Comparison of ENCODE assay signal across 8 cellular contexts in the genomic region with DNA sequence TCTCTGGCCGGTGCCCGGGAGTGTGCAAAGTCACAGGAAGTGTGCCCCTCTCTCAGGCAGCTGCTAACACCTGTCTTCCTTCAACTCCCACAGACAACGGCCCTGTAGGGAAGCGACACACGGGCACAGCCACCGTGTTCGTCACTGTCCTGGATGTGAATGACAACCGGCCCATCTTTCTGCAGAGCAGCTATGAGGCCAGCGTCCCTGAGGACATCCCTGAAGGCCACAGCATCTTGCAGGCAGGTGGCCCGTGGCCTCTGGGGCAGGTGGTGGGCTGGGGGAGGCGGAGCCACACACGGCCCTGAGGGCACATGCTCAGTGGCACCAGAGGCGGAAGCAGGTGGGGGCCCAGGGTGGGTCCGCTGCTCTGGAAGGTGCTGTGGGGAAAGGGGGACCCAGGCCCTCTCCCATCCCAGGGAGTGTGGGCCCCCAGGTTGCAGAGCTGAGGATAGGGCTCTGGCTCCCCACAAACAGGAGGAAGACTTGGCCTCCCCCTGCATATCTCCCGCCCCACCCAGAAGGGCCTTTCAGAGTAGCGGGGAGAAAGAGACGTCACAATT. TPM values are rescaled to one million over a fixed set of nuclear protein-coding genes. Genes with fewer than 3 reads are reported as not detected.
DNase-seq lines count a peak whose midpoint lies in the region; ATAC-seq, FAIRE-seq and TF ChIP-seq lines count a peak whose summit lies in the region.

No MANE protein-coding gene starts in this region.

- TF ChIP-seq EP300 in K562 (IDR thresholded peaks at IDR 0.05; ENCODE audit: low read length): no peak

- peak overlapping the region; percentile 76 for H3K4me3 Mint-ChIP-seq in activated T-cell treated with anti-CD3 and anti-CD28 coated beads, Interleukin-2, amount 50 U/mL, for 4 hours

- H3K4me3 ChIP-seq in K562 (no peak overlapping the region), muscle layer of colon (ENCODE audit: low read depth in 1 of 2, low read length in 2 of 2) (no peak overlapping the region), thymus (ENCODE audit: low read length) (peak overlapping the region; percentile 36), MM.1S (ENCODE audit: low read length) (no peak overlapping the region)

- H3K4me1 ChIP-seq in K562 (replicated peaks in 1 of 2; ENCODE audit: control insufficient read depth in 2 of 2, insufficient read depth in 2 of 2, low read length in 2 of 2): peaks cover 24 to 60% of the 10 kb centered on the region in 2 experiments
- H3K4me1 ChIP-seq in muscle layer of colon (ENCODE audit: insufficient read depth, low read length): peaks cover 38% of the 10 kb centered on the region
- peaks cover 30% of the 10 kb centered on the region for H3K4me1 ChIP-seq in thymus (ENCODE audit: control insufficient read depth, insufficient read depth, low read length)
- H3K4me1 ChIP-seq in MM.1S (ENCODE audit: low read length): 0 out of 2 replicates have a peak, but pooled peaks cover 7% of the 10 kb centered on the region

- H3K9ac ChIP-seq in K562 (ENCODE audit: insufficient read depth in 1 of 2, low read depth in 2 of 2, low read length in 2 of 2) (peak overlapping the region; percentile 49 to 88; a peak in 3 of 4 replicates), muscle layer of colon (ENCODE audit: low read length) (no peak overlapping the region), MM.1S (ENCODE audit: low read length) (no peak overlapping the region)

- H3K36me3 Mint-ChIP-seq in activated T-cell treated with anti-CD3 and anti-CD28 coated beads, Interleukin-2, amount 50 U/mL, for 4 hours (ENCODE audit: insufficient read depth): no peaks in the 10 kb centered on the region

- CTCF ChIA-PET in K562 (lab: Yijun Ruan, JAX; ENCODE audit: low intra/inter-chr PET ratio): interaction anchor here (0.6 kb wide), 1 partner anchor 609 kb away, joined by 3 read pairs; no protein-coding TSS in a partner anchor

- H2AFZ ChIP-seq in K562 (ENCODE audit: low read depth, low read length): peak overlapping the region; percentile 91
- no peak overlapping the region for H2AFZ ChIP-seq in MM.1S (ENCODE audit: low read length)

- FAIRE-seq in K562 (lab: Jason Lieb, UNC): no peak

- H3F3A ChIP-seq in MM.1S (ENCODE audit: insufficient read depth, low read length): no peaks in the 10 kb centered on the region

- DNase-seq in activated T-cell treated with anti-CD3 and anti-CD28 coated beads, Interleukin-2, amount 50 U/mL, for 4 hours: no peak
- DNase-seq in activated T-cell treated with anti-CD3 and anti-CD28 coated beads for 4 hours (no peak), K562 (ENCODE audit: extremely low read depth in 1 of 4, low spot score in 3 of 4) (peak; percentile 54 to 67 (median 58)), MM.1S (no peak), NCI-H187 (lab: John Stamatoyannopoulos, UW) (no peak), NK-92 (lab: John Stamatoyannopoulos, UW; ENCODE audit: unreplicated experiment) (no peak)

- peak overlapping the region; percentile 73; the same call in 2 of the 3 replicates for H3K27ac ChIP-seq in K562 (ENCODE audit: extremely low read depth, low read depth, low read length)
- H3K27ac ChIP-seq in muscle layer of colon (ENCODE audit: low read depth, low read length): peak overlapping the region; percentile 93
- peak overlapping the region; percentile 91 for H3K27ac ChIP-seq in thymus (ENCODE audit: low read depth)
- no peak overlapping the region for H3K27ac ChIP-seq in MM.1S (ENCODE audit: low read length)

- H3K4me2 ChIP-seq in K562 (ENCODE audit: insufficient read depth, low read length) (no peak overlapping the region), MM.1S (ENCODE audit: low read depth, low read length) (no peak overlapping the region)

- POLR2A ChIA-PET in K562 (lab: Yijun Ruan, JAX): interaction anchor here (0.6 to 2.6 kb wide), 4 partner anchors 13 to 93 kb away, joined by 3 to 6 read pairs (median 3); no protein-coding TSS in a partner anchor

- no peaks in the 10 kb centered on the region for H4K20me1 ChIP-seq in K562 (replicated peaks; ENCODE audit: control insufficient read depth, insufficient read depth, low read length)
- H4K20me1 ChIP-seq in MM.1S (ENCODE audit: insufficient read depth, low read length): no peaks in the 10 kb centered on the region

- no peaks in the 10 kb centered on the region for H3K9me3 Mint-ChIP-seq in activated T-cell treated with anti-CD3 and anti-CD28 coated beads, Interleukin-2, amount 50 U/mL, for 4 hours

- no peak for TF ChIP-seq CTCF in K562 (IDR thresholded peaks at IDR 0.05 in 2 of 3, conservative IDR thresholded peaks at IDR 0.05 in 1 of 3; ENCODE audit: insufficient read depth in 2 of 3, low read depth in 1 of 3, low read length in 3 of 3)
- TF ChIP-seq CTCF in MM.1S (IDR thresholded peaks at IDR 0.05; ENCODE audit: low read length): no peak

- in situ Hi-C loops in K562 (cut with MboI): loop anchor here (5.0 kb wide), 1 partner anchor 100 kb away; no protein-coding TSS in a partner anchor

- H3K27me3 Mint-ChIP-seq in activated T-cell treated with anti-CD3 and anti-CD28 coated beads, Interleukin-2, amount 50 U/mL, for 4 hours (ENCODE audit: low read depth): no peaks in the 10 kb centered on the region

- no peaks in the 10 kb centered on the region for H3K36me3 ChIP-seq in K562 (ENCODE audit: control insufficient read depth, insufficient read depth, low read length)
- H3K36me3 ChIP-seq in muscle layer of colon (ENCODE audit: insufficient read depth, low read length): no peaks in the 10 kb centered on the region
- peaks cover 3% of the 10 kb centered on the region for H3K36me3 ChIP-seq in thymus (ENCODE audit: control insufficient read depth, insufficient read depth)
- no peaks in the 10 kb centered on the region for H3K36me3 ChIP-seq in MM.1S (replicated peaks; ENCODE audit: insufficient read depth, low read length)

- intact Hi-C loops in K562 (cut with micrococcal nuclease): loop anchor here (1.0 kb wide), 1 partner anchor 34 kb away; no protein-coding TSS in a partner anchor

- H3K27me3 ChIP-seq in K562 (ENCODE audit: control insufficient read depth in 2 of 2, insufficient read depth in 2 of 2, low read length in 2 of 2) (no peaks in the 10 kb centered on the region), muscle layer of colon (ENCODE audit: control insufficient read depth in 1 of 2, insufficient read depth in 2 of 2, low read length in 2 of 2) (no peaks in the 10 kb centered on the region), thymus (ENCODE audit: control insufficient read depth, insufficient read depth) (no peaks in the 10 kb centered on the region), MM.1S (replicated peaks; ENCODE audit: insufficient read depth, low read length) (peaks cover 5% of the 10 kb centered on the region)

- BruUV-seq in K562 (replicated peaks; lab: Mats Ljungman, UMichigan): no TSS peak

- H3K79me2 ChIP-seq in K562 (ENCODE audit: control insufficient read depth, insufficient read depth, low read length): no peaks in the 10 kb centered on the region
- no peaks in the 10 kb centered on the region for H3K79me2 ChIP-seq in MM.1S (ENCODE audit: low read length)

- H3K4me1 Mint-ChIP-seq in activated T-cell treated with anti-CD3 and anti-CD28 coated beads, Interleukin-2, amount 50 U/mL, for 4 hours (ENCODE audit: low read depth): peaks cover 74% of the 10 kb centered on the region

- peak; percentile 42 to 46 for ATAC-seq in activated T-cell treated with anti-CD3 and anti-CD28 coated beads, Interleukin-2, amount 50 U/mL, for 4 hours
- no peak for ATAC-seq in K562

- no peaks in the 10 kb centered on the region for H3K9me1 ChIP-seq in K562 (ENCODE audit: control insufficient read depth, insufficient read depth, low read length)

- H3K9me2 ChIP-seq in MM.1S (replicated peaks; ENCODE audit: insufficient read depth, low read length): no peaks in the 10 kb centered on the region

- TF ChIP-seq POLR2A in K562 (conservative IDR thresholded peaks at IDR 0.05): no peak

- 75% methylated on average over 16 of the region's 17 CpGs for WGBS in K562 (ENCODE audit: insufficient coverage, low coverage, missing lambda C conversion rate)
- 23% methylated on average over 17 of the region's 17 CpGs for WGBS in thymus

- TF ChIP-seq RAD21 in K562 (CRISPR knock-in tag; conservative IDR thresholded peaks at IDR 0.05 in 1 of 2, IDR thresholded peaks at IDR 0.05 in 1 of 2): no peak

- H3K9me3 ChIP-seq in K562 (replicated peaks; ENCODE audit: control insufficient read depth, insufficient read depth, low read depth, low read length): no peaks in the 10 kb centered on the region
- no peaks in the 10 kb centered on the region for H3K9me3 ChIP-seq in muscle layer of colon (ENCODE audit: low read length)
- no peaks in the 10 kb centered on the region for H3K9me3 ChIP-seq in thymus (ENCODE audit: control insufficient read depth)
- no peaks in the 10 kb centered on the region for H3K9me3 ChIP-seq in MM.1S (replicated peaks; ENCODE audit: insufficient read depth, low read length)

TF ChIP-seq in K562, 482 proteins besides CTCF, POLR2A, EP300 and RAD21 (continues in another document):
- TF ChIP-seq FIP1L1 (IDR thresholded peaks at IDR 0.05; ENCODE audit: low read depth, low read length, poor library complexity, severe bottlenecking) (no peak), CREM (IDR thresholded peaks at IDR 0.05; ENCODE audit: low read depth) (0 out of 2 replicates have a peak, but pooled peaks have one; percentile 5), CTBP1 (IDR thresholded peaks at IDR 0.05; ENCODE audit: borderline replicate concordance) (peak; percentile 23; the same call in 1 of the 2 replicates), RBBP5 (IDR thresholded peaks at IDR 0.05; ENCODE audit: borderline replicate concordance, insufficient read depth, low read length, poor library complexity, severe bottlenecking) (peak; percentile 0)

RNA-seq across cellular contexts. Expression of a gene that starts 6.9 kb away (rescaled TPM):
- total RNA-seq in activated T-cell treated with anti-CD3 and anti-CD28 coated beads, Interleukin-2, amount 50 U/mL, for 4 hours: under 1 TPM; 0.05 to 0.28 (median 0.18) TPM
- total RNA-seq in K562 (2011; cell fraction: chromatin; rRNA removed; ENCODE audit: low replicate concordance): 0.09 TPM in 1 of 2 replicates, not detected in the other
- total RNA-seq in K562 (2011; cell fraction: nucleolus; rRNA removed): 0.17 TPM in 1 of 2 replicates, not detected in the other
- total RNA-seq in K562 (2011; cell fraction: nucleoplasm; rRNA removed): not detected in 2 replicates
- total RNA-seq in K562 (2014; rRNA removed) (not detected in 2 replicates), K562 (2014; rRNA removed; fragmentation: Illumina TruSeq; extraction: Trizol) (0.03 and 0.04 TPM in 2 replicates), K562 (2015; rRNA removed; fragmentation: Illumina TruSeq; extraction: Trizol) (0.15 and 0.25 TPM in 2 replicates), K562 (2021) (0.09 TPM in 2 replicates)
- polyA plus RNA-seq in K562 (2011; rRNA removed) (0.04 TPM in 2 replicates), K562 (2014; fragmentation: Illumina TruSeq; extraction: Trizol) (0.03 and 0.07 TPM in 2 replicates), K562 (2014; fragmentation: Nextera tagmentation; extraction: Ambion mirVana) (not detected), K562 (2014; rRNA removed) (0.04 and 0.11 TPM in 2 replicates), thymus (0.68 TPM)
- polyA plus RNA-seq in K562 (2011; cell fraction: cytosol; rRNA removed): 0.01 and 0.12 TPM in 2 replicates
- polyA plus RNA-seq in K562 (2011; cell fraction: nucleus; rRNA removed): 0.10 TPM in 1 of 2 replicates, not detected in the other
- polyA plus RNA-seq in K562 (2012): 0.40 and 0.58 TPM in 2 replicates
- 0.18 TPM in 1 of 2 replicates, not detected in the other for polyA minus RNA-seq in K562 (2011; rRNA and poly(A)+ RNA removed)
- 0.19 TPM in 1 of 2 replicates, not detected in the other for polyA minus RNA-seq in K562 (2011; cell fraction: cytosol; rRNA and poly(A)+ RNA removed)
- polyA minus RNA-seq in K562 (2011; cell fraction: nucleus; rRNA and poly(A)+ RNA removed): under 0.01 and 0.11 TPM in 2 replicates

Comparison
In these comparisons a context has a peak if more than half of its experiments do, and no peak if none do; other contexts are left out.
1. DNase-seq: peak in K562 (4 of 4); none in activated T-cell treated with anti-CD3 and anti-CD28 coated beads, Interleukin-2, amount 50 U/mL, for 4 hours (single experiment), activated T-cell treated with anti-CD3 and anti-CD28 coated beads for 4 hours (single experiment), MM.1S (single experiment), NCI-H187 (0 of 2) and NK-92 (single experiment).
2. H3K9ac ChIP-seq: peak in K562 (2 of 2); none in muscle layer of colon (single experiment) and MM.1S (single experiment).